ENCODE assay signal across 11 cellular contexts in genomic region chr17:14307560-14308024, GRCh38. TPM values are rescaled to one million over a fixed set of nuclear protein-coding genes. Genes with fewer than 3 reads are reported as not detected.
DNase-seq lines count a peak whose midpoint lies in the region; ATAC-seq, FAIRE-seq and TF ChIP-seq lines count a peak whose summit lies in the region.
"Had no signal": no experiment of that assay in that cellular context is flagged by ENCODE, and none has a peak within 500 bp of the region (broad histone marks: within the 10 kb centered on the region; RNA-seq: fewer than 3 reads in every experiment).

No MANE protein-coding gene starts in this region.

- DNase-seq in A172 (ENCODE audit: low spot score) = peak; percentile 38
- DNase-seq in GM04503 (ENCODE audit: low read depth) = peak; percentile 81
- DNase-seq in keratinocyte (ENCODE audit: low read depth, low spot score) = no peak
- DNase-seq in iPS-NIHi11 (ENCODE audit: low spot score) = no peak
- no peak for DNase-seq in NCI-H226
- no peak for DNase-seq in OCI-M1 (lab: John Stamatoyannopoulos, UW)
- DNase-seq: lower lobe of right lung; stimulated activated CD4-positive, alpha-beta T cell treated with anti-CD3 and anti-CD28 coated beads, Interleukin-12 subunit alpha, Interleukin-12 subunit beta, amount 100 ng/mL, for 4 hours had no signal

- dilution Hi-C loops in keratinocyte (cut with MboI; ENCODE audit: extremely low pct_ligation_motif_present, low sequenced_read_pairs) = no loop called here

- H2AFZ ChIP-seq in keratinocyte (ENCODE audit: control insufficient read depth, low read length) = peak overlapping the region; percentile 57

- H3K27me3 Mint-ChIP-seq in activated T-helper 17 cell treated with anti-CD3 and anti-CD28 coated beads, Interleukin-2, amount 50 U/mL, for 72 hours = no peaks in the 10 kb centered on the region

- peaks cover 58% of the 10 kb centered on the region for H3K79me2 ChIP-seq in keratinocyte (ENCODE audit: control insufficient read depth, insufficient read depth, low read length)

- peaks cover 35% of the 10 kb centered on the region for H3K4me1 ChIP-seq in keratinocyte (ENCODE audit: control insufficient read depth, extremely low read depth, insufficient read depth, low read length)

- no peak for TF ChIP-seq CTCF in keratinocyte (optimal IDR thresholded peaks at IDR 0.05 in 1 of 3, IDR thresholded peaks at IDR 0.05 in 1 of 3, conservative IDR thresholded peaks at IDR 0.05 in 1 of 3; ENCODE audit: extremely low read depth in 1 of 3, insufficient read depth in 2 of 3, low read length in 3 of 3)

- no peaks in the 10 kb centered on the region for H3K9me3 Mint-ChIP-seq in activated T-helper 17 cell treated with anti-CD3 and anti-CD28 coated beads, Interleukin-2, amount 50 U/mL, for 72 hours
- H3K9me3 Mint-ChIP-seq: activated naive CD4-positive, alpha-beta T cell treated with anti-CD3 and anti-CD28 coated beads, Interleukin-2, amount 50 U/mL, for 72 hours had no signal

- H3K27ac ChIP-seq in keratinocyte (ENCODE audit: control insufficient read depth, insufficient read depth, low read length) = peak overlapping the region; percentile 25
- H3K27ac ChIP-seq: lower lobe of right lung had no signal

- peak overlapping the region; percentile 74 for H3K27ac Mint-ChIP-seq in activated T-helper 17 cell treated with anti-CD3 and anti-CD28 coated beads, Interleukin-2, amount 50 U/mL, for 72 hours

- H3K4me3 Mint-ChIP-seq in activated T-helper 17 cell treated with anti-CD3 and anti-CD28 coated beads, Interleukin-2, amount 50 U/mL, for 72 hours = peak overlapping the region; percentile 77

- H3K27me3 ChIP-seq in keratinocyte (ENCODE audit: control insufficient read depth, extremely low read depth, insufficient read depth, low read length) = peaks cover 28% of the 10 kb centered on the region

- H3K9me3 ChIP-seq in keratinocyte (ENCODE audit: control insufficient read depth, low read depth, low read length) = no peaks in the 10 kb centered on the region
- H3K9me3 ChIP-seq: lower lobe of right lung had no signal

- H3K9me1 ChIP-seq in keratinocyte (ENCODE audit: control insufficient read depth, extremely low read depth, insufficient read depth, low read length) = no peaks in the 10 kb centered on the region

- peak; percentile 25 for ATAC-seq in activated T-helper 17 cell treated with anti-CD3 and anti-CD28 coated beads, Interleukin-2, amount 50 U/mL, for 72 hours (replicated peaks)
- no peak for ATAC-seq in GM21825 (IDR thresholded peaks at IDR 0.05; ENCODE audit: unreplicated experiment)
- ATAC-seq: lower lobe of right lung had no signal

- FAIRE-seq in keratinocyte (lab: Jason Lieb, UNC) = peak; percentile 41

- H3K4me3 ChIP-seq in keratinocyte (ENCODE audit: control insufficient read depth in 2 of 3, extremely low read depth in 1 of 3, insufficient read depth in 2 of 3, low read depth in 1 of 3, low read length in 3 of 3) = peak overlapping the region in 1 of 3 experiments; percentile 62
- H3K4me3 ChIP-seq: lower lobe of right lung had no signal

- peak overlapping the region; percentile 42 for H3K9ac ChIP-seq in keratinocyte (ENCODE audit: control insufficient read depth, extremely low read depth, insufficient read depth, low read length)

- H3K36me3 Mint-ChIP-seq in activated T-helper 17 cell treated with anti-CD3 and anti-CD28 coated beads, Interleukin-2, amount 50 U/mL, for 72 hours (ENCODE audit: low read depth) = peaks cover 36% of the 10 kb centered on the region

- peaks cover 43% of the 10 kb centered on the region for H3K4me1 Mint-ChIP-seq in activated T-helper 17 cell treated with anti-CD3 and anti-CD28 coated beads, Interleukin-2, amount 50 U/mL, for 72 hours

- peak overlapping the region; percentile 17 for H3K4me2 ChIP-seq in keratinocyte (ENCODE audit: control insufficient read depth, extremely low read depth, insufficient read depth, low read depth, low read length)

- H3K36me3 ChIP-seq in keratinocyte (ENCODE audit: control insufficient read depth in 2 of 2, extremely low read depth in 1 of 2, insufficient read depth in 2 of 2, low read length in 2 of 2) = no peaks in the 10 kb centered on the region
- H3K36me3 ChIP-seq: lower lobe of right lung had no signal

- H4K20me1 ChIP-seq in keratinocyte (ENCODE audit: control insufficient read depth, extremely low read depth, insufficient read depth, low read length) = no peaks in the 10 kb centered on the region

RNA-seq across cellular contexts. Expression of gene HS3ST3B1, which starts 6.7 kb away (rescaled TPM):
- total RNA-seq in A172 (2014; rRNA removed; shearing (Covaris generic)) = 14.2 and 20.8 TPM in 2 replicates
- 10 to 100 TPM; 10.7 to 14.5 TPM for total RNA-seq in activated T-helper 17 cell treated with anti-CD3 and anti-CD28 coated beads, Interleukin-2, amount 50 U/mL, for 72 hours
- 3.7 to 5.6 TPM (median 3.9 TPM) in 3 replicates for polyA plus RNA-seq in keratinocyte
- 0.72 TPM for polyA plus RNA-seq in keratinocyte (2011; ENCODE audit: low read depth)
- polyA plus RNA-seq in keratinocyte (2011; cell fraction: cytosol; rRNA removed) = 3.2 and 4.1 TPM in 2 replicates
- polyA plus RNA-seq in keratinocyte (2011; cell fraction: nucleus; rRNA removed) = 8.7 and 9.3 TPM in 2 replicates
- 1.4 and 7.5 TPM in 2 replicates for polyA plus RNA-seq in keratinocyte (2012; ENCODE audit: low replicate concordance)
- polyA minus RNA-seq in keratinocyte = 7.7 to 13.0 TPM (median 8.8 TPM) in 3 replicates
- polyA minus RNA-seq in keratinocyte (2011; cell fraction: cytosol; rRNA and poly(A)+ RNA removed) = 14.6 TPM
- 13.0 and 16.8 TPM in 2 replicates for polyA minus RNA-seq in keratinocyte (2011; cell fraction: nucleus; rRNA and poly(A)+ RNA removed)

Comparison
In these comparisons a context has a peak if more than half of its experiments do, and no peak if none do; other contexts are left out.
1. DNase-seq: peak in A172 (single experiment) and GM04503 (single experiment); none in keratinocyte (single experiment), iPS-NIHi11 (single experiment), NCI-H226 (single experiment) and OCI-M1 (single experiment).